In the genomic region with DNA sequence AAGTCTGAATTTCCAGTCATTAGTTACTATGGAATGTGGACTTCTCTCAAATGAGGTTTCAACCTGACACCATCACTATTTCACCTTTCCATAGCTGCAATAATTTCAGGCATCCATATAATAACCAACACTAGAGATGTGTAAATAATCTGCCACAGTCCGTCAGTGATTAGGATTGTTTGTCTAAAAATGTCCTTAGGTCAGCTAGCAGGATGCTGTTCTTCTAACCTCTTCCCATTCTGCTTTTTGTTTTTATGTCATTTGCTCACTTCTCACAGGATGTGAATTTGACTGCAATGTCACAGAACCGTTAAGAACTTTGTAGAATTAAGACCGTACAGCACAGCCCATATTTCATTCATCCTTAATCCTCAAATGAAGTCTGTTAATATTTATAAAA, we compare ENCODE assay signal across 21 cellular contexts.
"Had no signal": no experiment of that assay in that cellular context is flagged by ENCODE, and none has a peak within 500 bp of the region (broad histone marks: within the 10 kb centered on the region; RNA-seq: fewer than 3 reads in every experiment).

No MANE protein-coding gene starts in this region.

- H3K4me3 Mint-ChIP-seq: activated naive CD8-positive, alpha-beta T cell; activated T-cell treated with anti-CD3 and anti-CD28 coated beads, Interleukin-2, amount 50 U/mL, for 24 hours; activated T-helper 17 cell treated with anti-CD3 and anti-CD28 coated beads, Interleukin-2, amount 50 U/mL, for 72 hours; mesothelial cell of epicardium; stimulated activated effector memory CD8-positive, alpha-beta T cell treated with anti-CD3 and anti-CD28 coated beads, Interleukin-12 subunit alpha, Interleukin-12 subunit beta, amount 100 ng/mL, for 72 hours; type B pancreatic cell had no signal

- H3K27ac Mint-ChIP-seq: activated naive CD8-positive, alpha-beta T cell; activated T-cell treated with anti-CD3 and anti-CD28 coated beads, Interleukin-2, amount 50 U/mL, for 24 hours; activated T-helper 17 cell treated with anti-CD3 and anti-CD28 coated beads, Interleukin-2, amount 50 U/mL, for 72 hours; mesothelial cell of epicardium; stimulated activated effector memory CD8-positive, alpha-beta T cell treated with anti-CD3 and anti-CD28 coated beads, Interleukin-12 subunit alpha, Interleukin-12 subunit beta, amount 100 ng/mL, for 72 hours; type B pancreatic cell had no signal

- H3K36me3 Mint-ChIP-seq: activated naive CD8-positive, alpha-beta T cell; stimulated activated effector memory CD8-positive, alpha-beta T cell treated with anti-CD3 and anti-CD28 coated beads, Interleukin-12 subunit alpha, Interleukin-12 subunit beta, amount 100 ng/mL, for 72 hours; type B pancreatic cell had no signal

- H3K27me3 ChIP-seq: dorsolateral prefrontal cortex, esophagus squamous epithelium, heart right ventricle, right lobe of liver, vagina had no signal

- H3K4me1 ChIP-seq: esophagus squamous epithelium, heart right ventricle, lower lobe of right lung, right lobe of liver, vagina had no signal

- H3K9me3 Mint-ChIP-seq: type B pancreatic cell had no signal

- FAIRE-seq: astrocyte, small intestine had no signal

- H3K27ac ChIP-seq: dorsolateral prefrontal cortex, esophagus squamous epithelium, heart right ventricle, lower lobe of right lung, right lobe of liver, thoracic aorta, vagina had no signal

- H3K27me3 Mint-ChIP-seq: activated naive CD8-positive, alpha-beta T cell; activated T-cell treated with anti-CD3 and anti-CD28 coated beads, Interleukin-2, amount 50 U/mL, for 24 hours; activated T-helper 17 cell treated with anti-CD3 and anti-CD28 coated beads, Interleukin-2, amount 50 U/mL, for 72 hours had no signal

- H3K9me3 ChIP-seq: esophagus squamous epithelium, lower lobe of right lung, right lobe of liver, thoracic aorta, vagina had no signal

- DNase-seq: activated T-cell treated with anti-CD3 and anti-CD28 coated beads, Interleukin-2, amount 50 U/mL, for 24 hours; central memory CD4-positive, alpha-beta T cell; dorsolateral prefrontal cortex; esophagus squamous epithelium; heart right ventricle; lower lobe of right lung; nucleus accumbens; posterior cingulate gyrus; right lobe of liver; small intestine; stimulated activated CD4-positive, alpha-beta T cell treated with anti-CD3 and anti-CD28 coated beads, Interleukin-2, amount 100 ng/mL, for 24 hours; T-helper 9 cell had no signal

- H3K36me3 ChIP-seq: esophagus squamous epithelium, heart right ventricle, lower lobe of right lung, right lobe of liver, thoracic aorta, vagina had no signal

- H3K4me1 Mint-ChIP-seq: activated T-helper 17 cell treated with anti-CD3 and anti-CD28 coated beads, Interleukin-2, amount 50 U/mL, for 72 hours had no signal

- ATAC-seq: activated T-helper 17 cell treated with anti-CD3 and anti-CD28 coated beads, Interleukin-2, amount 50 U/mL, for 72 hours; heart right ventricle; left lobe of liver; lower lobe of right lung; right lobe of liver; stimulated activated effector memory CD8-positive, alpha-beta T cell treated with anti-CD3 and anti-CD28 coated beads, Interleukin-12 subunit alpha, Interleukin-12 subunit beta, amount 100 ng/mL, for 72 hours had no signal

- H3K4me3 ChIP-seq: dorsolateral prefrontal cortex, esophagus squamous epithelium, heart right ventricle, lower lobe of right lung, right lobe of liver, thoracic aorta, vagina had no signal
